In the genomic region with DNA sequence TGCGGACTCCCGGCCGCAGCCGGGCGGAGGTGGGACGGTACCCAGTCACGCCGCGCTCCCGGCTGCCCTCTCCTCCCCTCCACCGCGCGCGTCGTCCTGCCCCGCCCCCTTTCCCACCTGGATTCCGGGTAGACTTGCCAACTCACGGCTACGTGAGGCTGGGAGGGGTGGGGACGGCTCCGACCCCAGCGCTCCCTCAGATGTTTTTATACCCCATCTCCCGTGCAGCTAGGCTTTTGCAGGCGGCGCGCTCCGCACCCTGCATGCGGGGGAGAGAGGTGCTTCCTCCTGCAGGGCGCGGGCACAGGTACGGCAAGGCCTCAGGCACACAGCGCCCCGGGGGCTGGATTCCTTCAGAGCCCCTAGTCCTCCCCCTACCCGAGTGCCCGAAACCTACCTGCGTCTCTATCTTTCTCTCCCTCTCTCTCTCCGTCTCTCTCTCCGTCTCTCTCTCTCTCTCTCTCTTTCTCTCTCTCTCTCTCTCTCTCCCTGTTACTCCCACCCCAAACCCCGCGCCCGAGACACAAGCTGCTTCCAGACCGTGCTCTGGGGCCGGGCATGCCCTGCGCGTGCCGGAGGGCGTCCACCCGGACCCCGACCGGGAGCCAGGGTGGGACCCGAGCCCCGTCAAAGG, we compare ENCODE assay signal across 9 cellular contexts. TPM values are rescaled to one million over a fixed set of nuclear protein-coding genes. Genes with fewer than 3 reads are reported as not detected.
A peak's percentile ranks its signal among the peaks of the same experiment; 100 is the strongest.
DNase-seq lines count a peak whose midpoint lies in the region; ATAC-seq, FAIRE-seq and TF ChIP-seq lines count a peak whose summit lies in the region.
"Had no signal": no experiment of that assay in that cellular context is flagged by ENCODE, and none has a peak within 500 bp of the region (broad histone marks: within the 10 kb centered on the region; RNA-seq: fewer than 3 reads in every experiment).

No MANE protein-coding gene starts in this region.

- no peaks in the 10 kb centered on the region for H3K36me3 ChIP-seq in mucosa of rectum (ENCODE audit: control insufficient read depth in 2 of 2, insufficient read depth in 2 of 2, low read length in 2 of 2)
- H3K36me3 ChIP-seq: neutrophil had no signal

- no peak for FAIRE-seq in RCC 7860 (lab: Jason Lieb, UNC)

- DNase-seq in GM12864 (ENCODE audit: low read depth) = no peak
- DNase-seq in RCC 7860 (ENCODE audit: low spot score) = peak; percentile 38
- DNase-seq in cerebellar cortex (ENCODE audit: low spot score) = peak; percentile 75
- no peak for DNase-seq in NCI-H2227 (lab: John Stamatoyannopoulos, UW; ENCODE audit: unreplicated experiment)
- no peak for DNase-seq in GM13977 (ENCODE audit: low spot score)
- no peak for DNase-seq in left colon

- peak overlapping the region in 1 of 2 donors; percentile 65 for H3K9ac ChIP-seq in mucosa of rectum (ENCODE audit: low read depth in 1 of 2, low read length in 2 of 2)

- H3K27me3 ChIP-seq in mucosa of rectum (ENCODE audit: control insufficient read depth in 2 of 2, insufficient read depth in 2 of 2, low read length in 2 of 2) = peaks cover 37 to 46% of the 10 kb centered on the region in 2 donors

- H3K27ac ChIP-seq in mucosa of rectum (ENCODE audit: low read depth in 2 of 2, low read length in 2 of 2) = peak overlapping the region; percentile 30 to 52
- H3K27ac ChIP-seq: neutrophil had no signal

- intact Hi-C loops in left colon (cut with DNase I, micrococcal nuclease) = no loop called here

- H3K4me1 ChIP-seq in mucosa of rectum (ENCODE audit: control insufficient read depth in 2 of 2, insufficient read depth in 2 of 2, low read length in 2 of 2) = peaks cover 38 to 44% of the 10 kb centered on the region in 2 donors

- in situ Hi-C loops in GM13977 (cut with MboI; ENCODE audit: low pct_unique_long_range_greater_than_20kb, low sequenced_read_pairs, unreplicated experiment) = no loop called here

- H3K4me3 ChIP-seq in GM12864 (ENCODE audit: low read depth, low read length) = peak overlapping the region; percentile 25
- H3K4me3 ChIP-seq in mucosa of rectum (ENCODE audit: low read length in 2 of 2) = peak overlapping the region; percentile 57 to 61

- no peak for ATAC-seq in left colon
- no peak for ATAC-seq in GM21737 (IDR thresholded peaks at IDR 0.05; ENCODE audit: unreplicated experiment)

- no peaks in the 10 kb centered on the region for H3K9me3 ChIP-seq in mucosa of rectum (ENCODE audit: control insufficient read depth in 2 of 2, low read length in 2 of 2)
- H3K9me3 ChIP-seq: neutrophil had no signal

- TF ChIP-seq CTCF in GM12864 (IDR thresholded peaks at IDR 0.05; ENCODE audit: low read depth, low read length, missing control alignments) (no peak), GM13977 (IDR thresholded peaks at IDR 0.05; ENCODE audit: extremely low read depth, insufficient read depth, missing control alignments) (no peak)

RNA-seq across cellular contexts. Expression of a gene that starts 1.9 kb away (rescaled TPM):
- 1 to 10 TPM; 2.7 to 5.3 TPM for total RNA-seq in left colon

Comparison
In these comparisons a context has a peak if more than half of its experiments do, and no peak if none do; other contexts are left out.
1. DNase-seq: peak in RCC 7860 (single experiment) and cerebellar cortex (single experiment); none in GM12864 (single experiment), NCI-H2227 (single experiment), GM13977 (single experiment) and left colon (0 of 2).